ENCODE assay signal across 9 cellular contexts in genomic region chrX:150983526-150984163, GRCh38. TPM values are rescaled to one million over a fixed set of nuclear protein-coding genes. Genes with fewer than 3 reads are reported as not detected.
DNase-seq lines count a peak whose midpoint lies in the region; ATAC-seq and TF ChIP-seq lines count a peak whose summit lies in the region.
"Had no signal": no experiment of that assay in that cellular context is flagged by ENCODE, and none has a peak within 500 bp of the region (broad histone marks: within the 10 kb centered on the region; RNA-seq: fewer than 3 reads in every experiment).

No MANE protein-coding gene starts in this region.

- H3K36me3 Mint-ChIP-seq in activated T-cell treated with anti-CD3 and anti-CD28 coated beads, Interleukin-2, amount 50 U/mL, for 24 hours (ENCODE audit: low read depth) = peaks cover 23% of the 10 kb centered on the region

- TF ChIP-seq CTCF in WERI-Rb-1 (IDR thresholded peaks at IDR 0.05; ENCODE audit: low read depth, low read length) = no peak
- TF ChIP-seq CTCF in left lung (IDR thresholded peaks at IDR 0.05) = no peak
- TF ChIP-seq CTCF in testis (IDR thresholded peaks at IDR 0.05) = no peak

- H3K27me3 Mint-ChIP-seq in activated T-cell treated with anti-CD3 and anti-CD28 coated beads, Interleukin-2, amount 50 U/mL, for 24 hours = peaks cover 36% of the 10 kb centered on the region
- H3K27me3 Mint-ChIP-seq: brain had no signal

- no peak for DNase-seq in activated T-cell treated with anti-CD3 and anti-CD28 coated beads, Interleukin-2, amount 50 U/mL, for 24 hours
- DNase-seq in activated T-cell treated with anti-CD3 and anti-CD28 coated beads for 4 hours = no peak
- no peak for DNase-seq in WERI-Rb-1
- DNase-seq in left lung = peak in 1 of 2 donors; percentile 55
- no peak for DNase-seq in NCI-H345 treated with DMSO at 0.1 percent for 48 hours (lab: John Stamatoyannopoulos, UW; ENCODE audit: unreplicated experiment)
- DNase-seq in NCI-H187 treated with DMSO at 0.1 percent for 48 hours (lab: John Stamatoyannopoulos, UW) = no peak
- DNase-seq in testis = no peak

- H3K27ac Mint-ChIP-seq in activated T-cell treated with anti-CD3 and anti-CD28 coated beads, Interleukin-2, amount 50 U/mL, for 24 hours = no peak overlapping the region

- peaks cover 6% of the 10 kb centered on the region for H3K9me3 ChIP-seq in WERI-Rb-1 (ENCODE audit: severe bottlenecking)
- no peaks in the 10 kb centered on the region for H3K9me3 ChIP-seq in left lung
- H3K9me3 ChIP-seq in testis = no peaks in the 10 kb centered on the region

- peaks cover 6% of the 10 kb centered on the region for H3K27me3 ChIP-seq in WERI-Rb-1 (ENCODE audit: insufficient read depth, low read depth, severe bottlenecking)
- H3K27me3 ChIP-seq in left lung = no peaks in the 10 kb centered on the region
- no peaks in the 10 kb centered on the region for H3K27me3 ChIP-seq in testis

- no CpG with 5 or more reads among the region's 95 CpGs for WGBS in testis, 2 donors

- H3K4me3 Mint-ChIP-seq in activated T-cell treated with anti-CD3 and anti-CD28 coated beads, Interleukin-2, amount 50 U/mL, for 24 hours = peak overlapping the region; percentile 45

- ATAC-seq in HG02938 (IDR thresholded peaks at IDR 0.05; ENCODE audit: unreplicated experiment) (peak; percentile 10), left lung (no peak)

- H3K27ac ChIP-seq in WERI-Rb-1 = peak overlapping the region; percentile 90
- H3K27ac ChIP-seq in left lung = peak overlapping the region in 1 of 2 donors; percentile 13
- no peak overlapping the region for H3K27ac ChIP-seq in testis

- H3K4me1 ChIP-seq in left lung (no peaks in the 10 kb centered on the region), testis (no peaks in the 10 kb centered on the region)

- H3K36me3 ChIP-seq in WERI-Rb-1 (peaks cover 31% of the 10 kb centered on the region), left lung (peaks cover 0 to 7% of the 10 kb centered on the region in 2 donors), testis (ENCODE audit: low read depth, missing control alignments) (no peaks in the 10 kb centered on the region)

- H3K4me3 ChIP-seq in WERI-Rb-1 (ENCODE audit: low read depth, low read length) (peak overlapping the region; percentile 64), left lung (peak overlapping the region; percentile 22 to 48), testis (peak overlapping the region in 1 of 2 donors; percentile 46)

- intact Hi-C loops in left lung (cut with DNase I) = no loop called here
- intact Hi-C loops in testis (cut with DNase I; ENCODE audit: low total_unique reads) = no loop called here

- no peak for TF ChIP-seq POLR2A in testis (IDR thresholded peaks at IDR 0.05)

- no peaks in the 10 kb centered on the region for H3K9me3 Mint-ChIP-seq in activated T-cell treated with anti-CD3 and anti-CD28 coated beads, Interleukin-2, amount 50 U/mL, for 24 hours

- peaks cover 3% of the 10 kb centered on the region for H3K4me1 Mint-ChIP-seq in activated T-cell treated with anti-CD3 and anti-CD28 coated beads, Interleukin-2, amount 50 U/mL, for 24 hours (ENCODE audit: low read depth)

RNA-seq across cellular contexts. Expression of gene HMGB3, which starts 0.5 kb away (rescaled TPM):
- total RNA-seq in left lung (10 to 100 TPM; 30.2 to 43.6 TPM), testis (10 to 100 TPM; 10.0 to 19.7 TPM)
- 37.1 TPM for polyA plus RNA-seq in testis (ENCODE audit: insufficient read depth, low read depth, low replicate concordance)
